In the genomic region with DNA sequence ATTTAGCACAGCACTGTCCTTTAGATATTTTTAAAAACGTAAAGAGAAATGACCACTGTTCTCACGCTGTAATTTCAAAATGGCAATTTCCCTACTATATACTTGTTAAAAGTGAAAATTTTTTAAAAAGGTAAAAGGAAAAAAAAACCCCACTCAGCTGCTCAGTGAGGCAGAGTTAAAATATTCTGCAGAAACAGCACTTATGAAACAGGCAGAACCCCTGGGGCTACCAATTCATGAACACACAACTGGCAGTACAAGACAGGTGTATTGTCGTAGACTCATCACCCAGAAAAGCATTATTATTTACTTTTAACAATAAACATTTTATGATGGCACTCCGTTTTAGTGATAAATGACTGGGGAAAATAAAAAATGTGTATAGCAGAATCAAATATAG, we compare ENCODE assay signal across 19 cellular contexts. TPM values are rescaled to one million over a fixed set of nuclear protein-coding genes. Genes with fewer than 3 reads are reported as not detected.
DNase-seq lines count a peak whose midpoint lies in the region; ATAC-seq and TF ChIP-seq lines count a peak whose summit lies in the region.
"Had no signal": no experiment of that assay in that cellular context is flagged by ENCODE, and none has a peak within 500 bp of the region (broad histone marks: within the 10 kb centered on the region; RNA-seq: fewer than 3 reads in every experiment).

No MANE protein-coding gene starts in this region.

- CTCF ChIA-PET in activated CD8-positive, alpha-beta T cell treated with anti-CD3 and anti-CD28 coated beads for 36 hours (lab: Charles Lee), result interaction anchor here (0.7 to 1.5 kb wide), 7 partner anchors 9 to 149 kb away, joined by 3 to 9 read pairs (median 3); no protein-coding TSS in a partner anchor

- DNase-seq in stimulated activated naive CD8-positive, alpha-beta T cell treated with anti-CD3 and anti-CD28 coated beads, Interleukin-15, amount 100 ng/mL, for 72 hours, result no peak
- DNase-seq in stimulated activated naive CD8-positive, alpha-beta T cell treated with anti-CD3 and anti-CD28 coated beads, Interleukin-15, Interleukin-2, amounts not matched to agents 100 U/mL and 50 U/mL, for 24 hours, result no peak
- DNase-seq in NCI-H2081 (lab: John Stamatoyannopoulos, UW) (peak; percentile 25 to 67), DMS153 treated with DMSO at 0.1 percent for 48 hours (lab: John Stamatoyannopoulos, UW; ENCODE audit: unreplicated experiment) (no peak), HuH-7 (ENCODE audit: low spot score) (no peak)
- DNase-seq in activated CD8-positive, alpha-beta T cell treated with anti-CD3 and anti-CD28 coated beads for 36 hours, result no peak
- DNase-seq in activated effector memory CD4-positive, alpha-beta T cell treated with Interleukin-2 at 50 U/mL for 16 hours, result no peak
- DNase-seq: activated CD4-positive, CD25-positive, alpha-beta regulatory T cell; activated naive CD4-positive, alpha-beta T cell treated with Interleukin-2 at 50 U/mL for 16 hours; Calu3; GDM1; HFFc6; NCI-H2171 treated with DMSO at 0.1 percent for 48 hours; ovary; stimulated activated CD4-positive, alpha-beta T cell treated with anti-CD3 and anti-CD28 coated beads, Interleukin-2, amount 100 ng/mL, for 24 hours; substantia nigra had no signal

- H3K9me3 Mint-ChIP-seq in stimulated activated naive CD8-positive, alpha-beta T cell treated with anti-CD3 and anti-CD28 coated beads, Interleukin-15, amount 100 ng/mL, for 72 hours, result no peaks in the 10 kb centered on the region
- no peaks in the 10 kb centered on the region for H3K9me3 Mint-ChIP-seq in activated CD8-positive, alpha-beta T cell treated with anti-CD3 and anti-CD28 coated beads for 36 hours

- no peak for TF ChIP-seq CTCF in activated CD8-positive, alpha-beta T cell treated with anti-CD3 and anti-CD28 coated beads for 36 hours (IDR thresholded peaks at IDR 0.05)

- H3K4me1 Mint-ChIP-seq in stimulated activated naive CD8-positive, alpha-beta T cell treated with anti-CD3 and anti-CD28 coated beads, Interleukin-15, amount 100 ng/mL, for 72 hours, result peaks cover 31% of the 10 kb centered on the region
- peaks cover 42% of the 10 kb centered on the region for H3K4me1 Mint-ChIP-seq in activated CD8-positive, alpha-beta T cell treated with anti-CD3 and anti-CD28 coated beads for 36 hours (ENCODE audit: low read depth)

- POLR2A ChIA-PET in activated CD8-positive, alpha-beta T cell treated with anti-CD3 and anti-CD28 coated beads for 36 hours (lab: Charles Lee), result interaction anchor here (0.8 to 1.1 kb wide), 2 partner anchors 16 to 49 kb away, joined by 3 to 4 read pairs; no protein-coding TSS in a partner anchor

- intact Hi-C loops in activated CD8-positive, alpha-beta T cell treated with anti-CD3 and anti-CD28 coated beads for 36 hours (cut with micrococcal nuclease), result no loop called here

- peak overlapping the region; percentile 2 to 6 for H3K4me3 Mint-ChIP-seq in stimulated activated naive CD8-positive, alpha-beta T cell treated with anti-CD3 and anti-CD28 coated beads, Interleukin-15, amount 100 ng/mL, for 72 hours
- peak overlapping the region; percentile 2 for H3K4me3 Mint-ChIP-seq in activated CD8-positive, alpha-beta T cell treated with anti-CD3 and anti-CD28 coated beads for 36 hours

- H3K36me3 Mint-ChIP-seq in activated CD8-positive, alpha-beta T cell treated with anti-CD3 and anti-CD28 coated beads for 36 hours (ENCODE audit: low read depth), result peaks cover 3% of the 10 kb centered on the region

- H3K27ac Mint-ChIP-seq in stimulated activated naive CD8-positive, alpha-beta T cell treated with anti-CD3 and anti-CD28 coated beads, Interleukin-15, amount 100 ng/mL, for 72 hours, result no peak overlapping the region
- peak overlapping the region; percentile 47 for H3K27ac Mint-ChIP-seq in activated CD8-positive, alpha-beta T cell treated with anti-CD3 and anti-CD28 coated beads for 36 hours
- H3K27ac Mint-ChIP-seq: HFFc6 had no signal

- H3K27me3 Mint-ChIP-seq in stimulated activated naive CD8-positive, alpha-beta T cell treated with anti-CD3 and anti-CD28 coated beads, Interleukin-15, amount 100 ng/mL, for 72 hours, result no peaks in the 10 kb centered on the region
- H3K27me3 Mint-ChIP-seq in activated CD8-positive, alpha-beta T cell treated with anti-CD3 and anti-CD28 coated beads for 36 hours, result no peaks in the 10 kb centered on the region

- no peak for ATAC-seq in stimulated activated naive CD8-positive, alpha-beta T cell treated with anti-CD3 and anti-CD28 coated beads, Interleukin-15, amount 100 ng/mL, for 72 hours
- ATAC-seq in stimulated activated naive CD8-positive, alpha-beta T cell treated with anti-CD3 and anti-CD28 coated beads, Interleukin-15, Interleukin-2, amounts not matched to agents 100 U/mL and 50 U/mL, for 24 hours, result no peak
- ATAC-seq in activated CD8-positive, alpha-beta T cell treated with anti-CD3 and anti-CD28 coated beads for 36 hours, result no peak
- ATAC-seq in GM19467 (IDR thresholded peaks at IDR 0.05; ENCODE audit: unreplicated experiment), result no peak
- ATAC-seq: GM12878, HepG2 had no signal

RNA-seq across cellular contexts. Expression of a gene that starts 1.6 kb away (rescaled TPM):
- 10 to 100 TPM; 14.9 to 15.8 TPM for total RNA-seq in activated CD8-positive, alpha-beta T cell treated with anti-CD3 and anti-CD28 coated beads for 36 hours

Comparison
In these comparisons a context has a peak if more than half of its experiments do, and no peak if none do; other contexts are left out.
1. DNase-seq: peak in NCI-H2081 (2 of 2); none in stimulated activated naive CD8-positive, alpha-beta T cell treated with anti-CD3 and anti-CD28 coated beads, Interleukin-15, amount 100 ng/mL, for 72 hours (0 of 2), stimulated activated naive CD8-positive, alpha-beta T cell treated with anti-CD3 and anti-CD28 coated beads, Interleukin-15, Interleukin-2, amounts not matched to agents 100 U/mL and 50 U/mL, for 24 hours (single experiment), activated CD8-positive, alpha-beta T cell treated with anti-CD3 and anti-CD28 coated beads for 36 hours (single experiment), activated effector memory CD4-positive, alpha-beta T cell treated with Interleukin-2 at 50 U/mL for 16 hours (single experiment), DMS153 treated with DMSO at 0.1 percent for 48 hours (single experiment) and HuH-7 (single experiment).